8 cellular contexts compared by ENCODE assay signal in the genomic region with DNA sequence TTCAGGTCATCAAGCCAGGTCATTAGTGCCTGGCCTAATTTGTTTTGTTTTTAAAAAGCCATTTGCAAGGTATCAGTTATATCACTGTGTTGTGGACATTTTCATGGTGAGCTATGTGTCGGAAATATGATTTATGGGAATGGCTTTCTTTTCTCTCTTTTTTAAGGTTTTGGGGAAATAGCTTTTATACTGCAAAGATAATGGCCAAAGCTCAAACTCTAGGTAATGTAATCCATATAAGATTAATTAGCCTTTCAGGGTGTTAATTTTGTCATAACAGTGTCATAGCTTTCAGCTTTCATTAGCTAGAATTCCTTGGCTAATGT. TPM values are rescaled to one million over a fixed set of nuclear protein-coding genes. Genes with fewer than 3 reads are reported as not detected.
DNase-seq lines count a peak whose midpoint lies in the region; ATAC-seq and TF ChIP-seq lines count a peak whose summit lies in the region.

No MANE protein-coding gene starts in this region.

- BruUV-seq in OCI-LY7 (replicated peaks; lab: Mats Ljungman, UMichigan) = no TSS peak

- no peak overlapping the region for H3K9ac ChIP-seq in parathyroid adenoma

- H3K36me3 Mint-ChIP-seq in CD4-positive, CD25-positive, alpha-beta regulatory T cell = peaks cover 8% of the 10 kb centered on the region
- H3K36me3 Mint-ChIP-seq in endothelial cell (ENCODE audit: low read depth, unreplicated experiment) = no peaks in the 10 kb centered on the region

- no peaks in the 10 kb centered on the region for H3K27me3 ChIP-seq in CD4-positive, CD25-positive, alpha-beta regulatory T cell (ENCODE audit: control insufficient read depth, insufficient read depth, low read length)
- H3K27me3 ChIP-seq in parathyroid adenoma (ENCODE audit: control insufficient read depth, insufficient read depth, low read length) = no peaks in the 10 kb centered on the region

- no peaks in the 10 kb centered on the region for H3K9me3 Mint-ChIP-seq in CD4-positive, CD25-positive, alpha-beta regulatory T cell
- no peaks in the 10 kb centered on the region for H3K9me3 Mint-ChIP-seq in endothelial cell (ENCODE audit: unreplicated experiment)

- no peaks in the 10 kb centered on the region for H3K9me2 ChIP-seq in OCI-LY7 (ENCODE audit: insufficient read depth, low read length)

- CTCF ChIA-PET in OCI-LY7 (lab: Charles Lee; ENCODE audit: unreplicated experiment) = interaction anchor here (1.1 to 1.6 kb wide), 3 partner anchors 11 to 48 kb away, joined by 3 to 4 read pairs (median 3); no protein-coding TSS in a partner anchor

- ATAC-seq in CD4-positive, CD25-positive, alpha-beta regulatory T cell (ENCODE audit: low read depth in 2 of 2) = no peak

- H3K27ac Mint-ChIP-seq in CD4-positive, CD25-positive, alpha-beta regulatory T cell = peak overlapping the region; percentile 90 to 100 (median 96)
- H3K27ac Mint-ChIP-seq in endothelial cell (ENCODE audit: unreplicated experiment) = peak overlapping the region; percentile 96

- TF ChIP-seq CTCF in OCI-LY7 (conservative IDR thresholded peaks at IDR 0.05; ENCODE audit: low read length) (no peak), endothelial cell (IDR thresholded peaks at IDR 0.05; ENCODE audit: unreplicated experiment) (no peak), parathyroid adenoma (IDR thresholded peaks at IDR 0.05) (no peak)

- no peaks in the 10 kb centered on the region for H3K36me3 ChIP-seq in CD4-positive, CD25-positive, alpha-beta regulatory T cell (ENCODE audit: control insufficient read depth, insufficient read depth, low read length)
- H3K36me3 ChIP-seq in OCI-LY7 (ENCODE audit: insufficient read depth, low read length) = no peaks in the 10 kb centered on the region
- H3K36me3 ChIP-seq in parathyroid adenoma (ENCODE audit: control insufficient read depth, insufficient read depth, low read length) = no peaks in the 10 kb centered on the region

- no peaks in the 10 kb centered on the region for H4K20me1 ChIP-seq in OCI-LY7 (ENCODE audit: insufficient read depth, low read length)

- H3K4me3 Mint-ChIP-seq in CD4-positive, CD25-positive, alpha-beta regulatory T cell = peak overlapping the region; percentile 83 to 98 (median 87)
- H3K4me3 Mint-ChIP-seq in endothelial cell (ENCODE audit: unreplicated experiment) = no peak overlapping the region

- peaks cover 26 to 86% (median 56%) of the 10 kb centered on the region in 4 donors for H3K4me1 Mint-ChIP-seq in CD4-positive, CD25-positive, alpha-beta regulatory T cell
- peaks cover 51% of the 10 kb centered on the region for H3K4me1 Mint-ChIP-seq in endothelial cell (ENCODE audit: unreplicated experiment)

- no peaks in the 10 kb centered on the region for H3K27me3 Mint-ChIP-seq in CD4-positive, CD25-positive, alpha-beta regulatory T cell
- H3K27me3 Mint-ChIP-seq in endothelial cell (ENCODE audit: unreplicated experiment) = no peaks in the 10 kb centered on the region

- H3K27ac ChIP-seq in CD4-positive, CD25-positive, alpha-beta regulatory T cell (ENCODE audit: insufficient read depth, low read length, poor library complexity, severe bottlenecking) = peak overlapping the region; percentile 95
- H3K27ac ChIP-seq in OCI-LY7 (ENCODE audit: low read depth, low read length, poor library complexity, severe bottlenecking) (peak overlapping the region; percentile 93), parathyroid adenoma (peak overlapping the region; percentile 93)

- H2AFZ ChIP-seq in OCI-LY7 (ENCODE audit: low read length) = peak overlapping the region; percentile 85; the same call in 1 of the 2 replicates
- peak overlapping the region; percentile 80 for H2AFZ ChIP-seq in parathyroid adenoma

- POLR2A ChIA-PET in OCI-LY7 (lab: Charles Lee) = interaction anchor here (0.6 to 9.7 kb wide), 21 partner anchors 9 to 369 kb away, joined by 3 to 129 read pairs (median 7); a partner anchor contains a TSS

- intact Hi-C loops in OCI-LY7 (cut with micrococcal nuclease; ENCODE audit: unreplicated experiment) = loop anchor here (2.0 kb wide), 1 partner anchor 44 kb away; no protein-coding TSS in a partner anchor

- DNase-seq in CD4-positive, CD25-positive, alpha-beta regulatory T cell = no peak
- no peak for DNase-seq in OCI-LY7 (ENCODE audit: low spot score)
- no peak for DNase-seq in endothelial cell (ENCODE audit: low spot score)
- no peak for DNase-seq in NCI-H2107 (lab: John Stamatoyannopoulos, UW)
- no peak for DNase-seq in NCI-H1930 (lab: John Stamatoyannopoulos, UW)
- DNase-seq in pons (ENCODE audit: low spot score) = no peak
- DNase-seq in SKM-1 treated with dmso at 0.1 percent for 144 hours (lab: John Stamatoyannopoulos, UW; ENCODE audit: unreplicated experiment) = no peak

- H3K79me2 ChIP-seq in OCI-LY7 (ENCODE audit: insufficient read depth, low read depth, low read length) = peaks cover 15% of the 10 kb centered on the region; the same call in 1 of the 2 replicates
- H3K79me2 ChIP-seq in parathyroid adenoma = no peaks in the 10 kb centered on the region

- no peaks in the 10 kb centered on the region for H3K9me3 ChIP-seq in CD4-positive, CD25-positive, alpha-beta regulatory T cell (ENCODE audit: control insufficient read depth in 2 of 2, low read length in 2 of 2)
- H3K9me3 ChIP-seq in OCI-LY7 (ENCODE audit: low read length) (no peaks in the 10 kb centered on the region), parathyroid adenoma (ENCODE audit: control insufficient read depth, low read length) (no peaks in the 10 kb centered on the region)

- peaks cover 82% of the 10 kb centered on the region for H3K4me1 ChIP-seq in CD4-positive, CD25-positive, alpha-beta regulatory T cell (ENCODE audit: control insufficient read depth, insufficient read depth, low read length, poor library complexity, severe bottlenecking)
- H3K4me1 ChIP-seq in OCI-LY7 (ENCODE audit: insufficient read depth, low read length, poor library complexity, severe bottlenecking) (peaks cover 77% of the 10 kb centered on the region), parathyroid adenoma (peaks cover 23% of the 10 kb centered on the region)

- peak overlapping the region; percentile 86 for H3K4me3 ChIP-seq in CD4-positive, CD25-positive, alpha-beta regulatory T cell (ENCODE audit: low read depth, low read length)
- H3K4me3 ChIP-seq in OCI-LY7 (ENCODE audit: low read depth, low read length, poor library complexity, severe bottlenecking) = peak overlapping the region; percentile 67
- H3K4me3 ChIP-seq in parathyroid adenoma (ENCODE audit: low read depth, low read length) = peak overlapping the region; percentile 43

- H3K4me2 ChIP-seq in OCI-LY7 (ENCODE audit: low read length) = peak overlapping the region; percentile 94
- peak overlapping the region; percentile 66 for H3K4me2 ChIP-seq in parathyroid adenoma (ENCODE audit: low read length)

RNA-seq across cellular contexts. Expression of a gene that starts 45.8 kb away (rescaled TPM):
- 330 TPM for total RNA-seq in CD4-positive, CD25-positive, alpha-beta regulatory T cell
- polyA plus RNA-seq in CD4-positive, CD25-positive, alpha-beta regulatory T cell = 100 to 1,000 TPM; 131 to 188 (median 173) TPM
- 54.8 and 58.2 TPM in 2 replicates for total RNA-seq in OCI-LY7 (2014; rRNA removed; shearing (Covaris generic))
- total RNA-seq in OCI-LY7 (2022) = 393 and 423 TPM in 2 replicates
- total RNA-seq in endothelial cell (ENCODE audit: unreplicated experiment) = 302 TPM

RNA-seq across cellular contexts. Expression of a gene that starts 57.7 kb away (rescaled TPM):
- 21.0 TPM for total RNA-seq in CD4-positive, CD25-positive, alpha-beta regulatory T cell
- polyA plus RNA-seq in CD4-positive, CD25-positive, alpha-beta regulatory T cell = 10 to 100 TPM; 21.9 to 38.4 (median 30.7) TPM
- 24.5 and 26.8 TPM in 2 replicates for total RNA-seq in OCI-LY7 (2014; rRNA removed; shearing (Covaris generic))
- total RNA-seq in OCI-LY7 (2022) = 19.0 and 21.3 TPM in 2 replicates
- 15.0 TPM for total RNA-seq in endothelial cell (ENCODE audit: unreplicated experiment)
